In genomic region chr5:169545762-169546161, GRCh38 we compare ENCODE assay signal across 17 cellular contexts. TPM values are rescaled to one million over a fixed set of nuclear protein-coding genes. Genes with fewer than 3 reads are reported as not detected.
A peak's percentile ranks its signal among the peaks of the same experiment; 100 is the strongest.
DNase-seq lines count a peak whose midpoint lies in the region; ATAC-seq, FAIRE-seq and TF ChIP-seq lines count a peak whose summit lies in the region.
"Had no signal": no experiment of that assay in that cellular context is flagged by ENCODE, and none has a peak within 500 bp of the region (broad histone marks: within the 10 kb centered on the region; RNA-seq: fewer than 3 reads in every experiment).

No MANE protein-coding gene starts in this region.

- H3K4me3 Mint-ChIP-seq in astrocyte (ENCODE audit: unreplicated experiment) (no peak overlapping the region), neural progenitor cell (no peak overlapping the region), osteocyte (ENCODE audit: unreplicated experiment) (no peak overlapping the region)
- H3K4me3 Mint-ChIP-seq: activated B cell treated with CpG ODN at 0.5 μM for 24 hours, naive B cell had no signal

- no peak overlapping the region for H3K9ac ChIP-seq in astrocyte (ENCODE audit: low read length)
- H3K9ac ChIP-seq in neural progenitor cell, result no peak overlapping the region

- H3K27ac Mint-ChIP-seq in astrocyte (ENCODE audit: unreplicated experiment) (peak overlapping the region; percentile 43), neural progenitor cell (no peak overlapping the region), osteocyte (ENCODE audit: unreplicated experiment) (no peak overlapping the region)
- H3K27ac Mint-ChIP-seq: activated B cell treated with CpG ODN at 0.5 μM for 24 hours, naive B cell had no signal

- H3K27me3 Mint-ChIP-seq in astrocyte (ENCODE audit: low read depth, unreplicated experiment), result peaks cover 18% of the 10 kb centered on the region
- peaks cover 8% of the 10 kb centered on the region for H3K27me3 Mint-ChIP-seq in neural progenitor cell (ENCODE audit: insufficient read depth, low read depth)
- H3K27me3 Mint-ChIP-seq in osteocyte (ENCODE audit: unreplicated experiment), result peaks cover 44% of the 10 kb centered on the region

- H4K20me1 ChIP-seq in astrocyte (ENCODE audit: insufficient read depth, low read length) (no peaks in the 10 kb centered on the region), neural progenitor cell (ENCODE audit: low read depth) (no peaks in the 10 kb centered on the region)

- no peak overlapping the region for H3K27ac ChIP-seq in astrocyte (ENCODE audit: low read depth, low read length)
- no peak overlapping the region for H3K27ac ChIP-seq in neural progenitor cell
- H3K27ac ChIP-seq in adrenal gland, result no peak overlapping the region
- H3K27ac ChIP-seq: skin epidermis, vagina had no signal

- H3K36me3 ChIP-seq in astrocyte (ENCODE audit: insufficient read depth, low read length) (no peaks in the 10 kb centered on the region), neural progenitor cell (no peaks in the 10 kb centered on the region), adrenal gland (replicated peaks in 1 of 2) (no peaks in the 10 kb centered on the region)
- H3K36me3 ChIP-seq: vagina had no signal

- H3K4me1 ChIP-seq in astrocyte (ENCODE audit: insufficient read depth, low read length) (no peaks in the 10 kb centered on the region), neural progenitor cell (no peaks in the 10 kb centered on the region), adrenal gland (replicated peaks in 1 of 2) (no peaks in the 10 kb centered on the region)
- H3K4me1 ChIP-seq: vagina had no signal

- H3F3A ChIP-seq in neural progenitor cell (ENCODE audit: low read depth), result no peaks in the 10 kb centered on the region

- H3K79me2 ChIP-seq in astrocyte (ENCODE audit: insufficient read depth, low read length) (no peaks in the 10 kb centered on the region), neural progenitor cell (ENCODE audit: low read depth) (no peaks in the 10 kb centered on the region)

- intact Hi-C loops in adrenal gland (cut with DNase I), result no loop called here

- FAIRE-seq in astrocyte (lab: Jason Lieb, UNC), result no peak

- no peaks in the 10 kb centered on the region for H3K27me3 ChIP-seq in astrocyte (ENCODE audit: insufficient read depth, low read length)
- peaks cover 18% of the 10 kb centered on the region for H3K27me3 ChIP-seq in neural progenitor cell
- H3K27me3 ChIP-seq in adrenal gland, result no peaks in the 10 kb centered on the region
- H3K27me3 ChIP-seq: vagina had no signal

- H3K9me3 Mint-ChIP-seq in astrocyte (ENCODE audit: unreplicated experiment) (no peaks in the 10 kb centered on the region), neural progenitor cell (peaks cover 3% of the 10 kb centered on the region), osteocyte (ENCODE audit: unreplicated experiment) (peaks cover 7% of the 10 kb centered on the region)
- H3K9me3 Mint-ChIP-seq: activated B cell treated with CpG ODN at 0.5 μM for 24 hours had no signal

- H3K36me3 Mint-ChIP-seq in astrocyte (ENCODE audit: low read depth, unreplicated experiment), result no peaks in the 10 kb centered on the region
- no peaks in the 10 kb centered on the region for H3K36me3 Mint-ChIP-seq in neural progenitor cell
- H3K36me3 Mint-ChIP-seq in osteocyte (ENCODE audit: unreplicated experiment), result no peaks in the 10 kb centered on the region
- H3K36me3 Mint-ChIP-seq: naive B cell had no signal

- DNase-seq in stimulated activated CD4-positive, alpha-beta T cell treated with anti-CD3 and anti-CD28 coated beads, Interleukin-4, amount 100 ng/mL, for 24 hours, result peak; percentile 6
- no peak for DNase-seq in stimulated activated CD4-positive, alpha-beta T cell treated with anti-CD3 and anti-CD28 coated beads, Interleukin-2, amount 100 ng/mL, for 24 hours
- DNase-seq in astrocyte (ENCODE audit: low read depth), result peak; percentile 62
- DNase-seq in neural progenitor cell (ENCODE audit: low spot score), result no peak
- DNase-seq in adrenal gland, result no peak
- DNase-seq in osteocyte (ENCODE audit: extremely low spot score, unreplicated experiment), result no peak
- DNase-seq: activated B cell treated with CpG ODN at 0.5 μM for 24 hours, activated gamma-delta T cell treated with Interleukin-2 at 50 U/mL for 16 hours, C1 segment of cervical spinal cord, GDM1, naive B cell, NCI-H526, SIG-M5 had no signal

- H3K9me3 ChIP-seq in astrocyte (ENCODE audit: insufficient read depth, low read depth, low read length) (no peaks in the 10 kb centered on the region), neural progenitor cell (ENCODE audit: low read depth) (no peaks in the 10 kb centered on the region), adrenal gland (replicated peaks in 1 of 3) (no peaks in the 10 kb centered on the region)
- H3K9me3 ChIP-seq: vagina had no signal

- ATAC-seq in HG02885 (IDR thresholded peaks at IDR 0.05; ENCODE audit: poor library complexity, unreplicated experiment) (peak; percentile 66), GM18873 (IDR thresholded peaks at IDR 0.05; ENCODE audit: low FRiP score, unreplicated experiment) (no peak)

- 76 to 85% (median 80%) methylated on average over 1 of the region's 1 CpG for WGBS in adrenal gland, 4 donors

- TF ChIP-seq POLR2A in adrenal gland (IDR thresholded peaks at IDR 0.05), result no peak

- H3K4me1 Mint-ChIP-seq in astrocyte (ENCODE audit: low read depth, unreplicated experiment) (peaks cover 18% of the 10 kb centered on the region), neural progenitor cell (peaks cover 4% of the 10 kb centered on the region), osteocyte (ENCODE audit: unreplicated experiment) (peaks cover 10% of the 10 kb centered on the region)
- H3K4me1 Mint-ChIP-seq: activated B cell treated with CpG ODN at 0.5 μM for 24 hours, naive B cell had no signal

- TF ChIP-seq CTCF in astrocyte (IDR thresholded peaks at IDR 0.05; ENCODE audit: insufficient read depth, low read depth, low read length) (no peak), neural progenitor cell (IDR thresholded peaks at IDR 0.05) (no peak), adrenal gland (IDR thresholded peaks at IDR 0.05) (no peak), osteocyte (IDR thresholded peaks at IDR 0.05) (no peak)

- H3K4me2 ChIP-seq in astrocyte (ENCODE audit: low read length) (no peak overlapping the region), neural progenitor cell (no peak overlapping the region)

- H2AFZ ChIP-seq in astrocyte (ENCODE audit: low read depth, low read length) (no peak overlapping the region), neural progenitor cell (replicated peaks) (no peak overlapping the region)

- H3K4me3 ChIP-seq in astrocyte (ENCODE audit: insufficient read depth, low read depth, low read length) (no peak overlapping the region), neural progenitor cell (no peak overlapping the region), adrenal gland (no peak overlapping the region)
- H3K4me3 ChIP-seq: skin epidermis, vagina had no signal

RNA-seq across cellular contexts. Expression of gene SPDL1, which starts 37.8 kb away (rescaled TPM):
- total RNA-seq in astrocyte (20.2 and 27.0 TPM in 2 replicates), neural progenitor cell (ENCODE audit: low replicate concordance) (91.4 and 151 TPM in 2 replicates), adrenal gland (10 to 100 TPM in 1 of 8 donors, 1 to 10 TPM in 6, under 1 TPM in 1; 0.72 to 11.6 (median 6.5) TPM), osteocyte (40.4 and 40.5 TPM in 2 replicates)
- polyA plus RNA-seq in adrenal gland, result 10 to 100 TPM in 1 of 3 donors, 1 to 10 TPM in 2; 2.8 to 15.4 (median 5.5) TPM

Comparison
In these comparisons a context has a peak if more than half of its experiments do, and no peak if none do; other contexts are left out.
1. DNase-seq: peak in stimulated activated CD4-positive, alpha-beta T cell treated with anti-CD3 and anti-CD28 coated beads, Interleukin-4, amount 100 ng/mL, for 24 hours (single experiment) and astrocyte (single experiment); none in stimulated activated CD4-positive, alpha-beta T cell treated with anti-CD3 and anti-CD28 coated beads, Interleukin-2, amount 100 ng/mL, for 24 hours (0 of 2), neural progenitor cell (single experiment), adrenal gland (0 of 7) and osteocyte (single experiment).